ENCODE assay signal across 8 cellular contexts in the genomic region with DNA sequence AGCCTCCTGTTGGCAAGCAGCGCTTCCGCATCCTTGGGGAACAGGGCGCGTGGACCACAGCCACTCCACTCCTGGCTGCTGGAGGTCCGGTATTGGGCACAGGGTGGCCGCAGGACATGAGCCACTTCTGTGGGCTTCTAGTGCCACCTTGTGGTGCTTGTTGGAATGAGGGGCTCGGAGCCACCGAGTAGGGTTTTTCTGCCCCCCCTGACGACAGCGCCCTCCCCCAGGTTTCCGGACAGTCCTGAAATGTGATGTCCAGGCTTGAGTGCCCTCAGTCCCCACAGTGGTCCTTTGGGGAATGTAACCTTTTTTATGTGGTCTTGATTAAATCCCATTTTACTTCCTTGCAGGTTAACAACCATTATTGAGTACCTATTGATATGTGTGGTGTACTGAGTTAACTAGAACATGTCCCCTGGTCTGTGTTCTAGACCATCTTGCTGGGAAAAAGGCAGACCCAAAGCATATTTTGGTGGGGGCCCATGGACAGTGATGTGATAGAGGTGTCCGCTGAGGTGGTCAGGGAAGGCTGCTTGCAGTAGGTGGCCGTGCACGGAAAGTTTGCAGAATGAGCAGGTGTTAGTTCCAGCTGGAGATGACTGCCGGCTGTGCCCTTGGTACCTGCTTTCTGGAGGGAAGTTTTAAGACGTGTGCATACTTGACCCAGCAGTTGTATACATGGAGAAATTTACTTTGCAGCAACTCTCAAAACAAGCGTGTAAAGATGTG.
DNase-seq lines count a peak whose midpoint lies in the region; ATAC-seq and TF ChIP-seq lines count a peak whose summit lies in the region.

No MANE protein-coding gene starts in this region.

- no peaks in the 10 kb centered on the region for H3K36me3 ChIP-seq in parathyroid adenoma (ENCODE audit: control insufficient read depth, insufficient read depth, low read length)

- H3K79me2 ChIP-seq in parathyroid adenoma: peaks cover 14% of the 10 kb centered on the region

- TF ChIP-seq CTCF in GM12865 (IDR thresholded peaks at IDR 0.05; ENCODE audit: insufficient read depth, low read depth, low read length, missing control alignments) (peak; percentile 76), parathyroid adenoma (IDR thresholded peaks at IDR 0.05) (peak; percentile 77)

- H3K4me3 ChIP-seq in GM12865 (ENCODE audit: low read depth, low read length) (no peak overlapping the region), parathyroid adenoma (ENCODE audit: low read depth, low read length) (no peak overlapping the region)

- H3K27me3 ChIP-seq in parathyroid adenoma (ENCODE audit: control insufficient read depth, insufficient read depth, low read length): no peaks in the 10 kb centered on the region

- H3K4me2 ChIP-seq in parathyroid adenoma (ENCODE audit: low read length): no peak overlapping the region

- ATAC-seq in HG02588 (IDR thresholded peaks at IDR 0.05; ENCODE audit: unreplicated experiment): no peak

- H2AFZ ChIP-seq in parathyroid adenoma: no peak overlapping the region

- no peak overlapping the region for H3K27ac ChIP-seq in parathyroid adenoma

- DNase-seq in 8988T (peak; percentile 94), GM12865 (ENCODE audit: low read depth) (peak; percentile 57), OCI-M1 (lab: John Stamatoyannopoulos, UW) (peak; percentile 31), globus pallidus (ENCODE audit: low spot score) (peak; percentile 35), pons (ENCODE audit: low spot score) (no peak)
- DNase-seq in activated naive CD4-positive, alpha-beta T cell (lab: John Stamatoyannopoulos, UW): peak in 3 of 4 experiments; percentile 13 to 35 (median 35)

- peaks cover 15% of the 10 kb centered on the region for H3K4me1 ChIP-seq in parathyroid adenoma

- no peaks in the 10 kb centered on the region for H3K9me3 ChIP-seq in parathyroid adenoma (ENCODE audit: control insufficient read depth, low read length)

- H3K9ac ChIP-seq in parathyroid adenoma: no peak overlapping the region
